In the genomic region with DNA sequence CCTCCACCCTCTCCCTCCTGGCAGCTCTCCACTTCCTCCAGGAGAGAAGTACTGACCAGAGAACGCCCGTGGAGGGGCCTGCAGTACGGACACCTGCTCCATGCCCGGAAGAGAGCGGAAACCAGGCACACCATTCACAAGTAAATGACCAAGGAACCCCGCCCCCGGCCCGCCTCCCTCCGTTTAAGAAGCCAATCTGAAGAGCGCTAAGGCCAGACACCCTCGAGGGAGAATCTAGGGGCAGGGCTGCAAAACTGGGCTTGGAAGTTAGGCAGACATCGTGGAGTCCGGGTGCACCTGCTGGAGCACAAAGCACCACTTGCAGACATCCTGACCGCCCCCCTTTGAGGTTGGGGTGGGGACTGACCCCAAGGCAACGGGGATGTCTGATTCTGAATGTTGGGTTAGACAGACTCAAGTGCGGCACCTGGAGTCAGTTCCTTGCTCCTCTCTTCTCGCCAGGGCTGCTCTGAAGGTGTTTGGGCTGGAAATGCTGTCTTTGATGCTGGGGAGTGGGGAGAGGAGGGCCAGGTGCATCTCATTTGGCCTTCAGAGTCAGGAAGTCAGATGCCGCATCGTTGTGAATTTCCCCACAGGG, we compare ENCODE assay signal across 1 cellular context.
TF ChIP-seq lines count a peak whose summit lies in the region.

No MANE protein-coding gene starts in this region.

TF ChIP-seq in K562, 482 proteins besides CTCF, POLR2A, EP300 and RAD21 (continued from another document):
- TF ChIP-seq, protein P1, sequence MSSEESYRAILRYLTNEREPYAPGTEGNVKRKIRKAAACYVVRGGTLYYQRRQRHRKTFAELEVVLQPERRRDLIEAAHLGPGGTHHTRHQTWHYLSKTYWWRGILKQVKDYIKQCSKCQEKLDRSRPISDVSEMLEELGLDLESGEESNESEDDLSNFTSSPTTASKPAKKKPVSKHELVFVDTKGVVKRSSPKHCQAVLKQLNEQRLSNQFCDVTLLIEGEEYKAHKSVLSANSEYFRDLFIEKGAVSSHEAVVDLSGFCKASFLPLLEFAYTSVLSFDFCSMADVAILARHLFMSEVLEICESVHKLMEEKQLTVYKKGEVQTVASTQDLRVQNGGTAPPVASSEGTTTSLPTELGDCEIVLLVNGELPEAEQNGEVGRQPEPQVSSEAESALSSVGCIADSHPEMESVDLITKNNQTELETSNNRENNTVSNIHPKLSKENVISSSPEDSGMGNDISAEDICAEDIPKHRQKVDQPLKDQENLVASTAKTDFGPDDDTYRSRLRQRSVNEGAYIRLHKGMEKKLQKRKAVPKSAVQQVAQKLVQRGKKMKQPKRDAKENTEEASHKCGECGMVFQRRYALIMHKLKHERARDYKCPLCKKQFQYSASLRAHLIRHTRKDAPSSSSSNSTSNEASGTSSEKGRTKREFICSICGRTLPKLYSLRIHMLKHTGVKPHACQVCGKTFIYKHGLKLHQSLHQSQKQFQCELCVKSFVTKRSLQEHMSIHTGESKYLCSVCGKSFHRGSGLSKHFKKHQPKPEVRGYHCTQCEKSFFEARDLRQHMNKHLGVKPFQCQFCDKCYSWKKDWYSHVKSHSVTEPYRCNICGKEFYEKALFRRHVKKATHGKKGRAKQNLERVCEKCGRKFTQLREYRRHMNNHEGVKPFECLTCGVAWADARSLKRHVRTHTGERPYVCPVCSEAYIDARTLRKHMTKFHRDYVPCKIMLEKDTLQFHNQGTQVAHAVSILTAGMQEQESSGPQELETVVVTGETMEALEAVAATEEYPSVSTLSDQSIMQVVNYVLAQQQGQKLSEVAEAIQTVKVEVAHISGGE (CRISPR knock-in tag; IDR thresholded peaks at IDR 0.05), result no peak
- TF ChIP-seq RBM17 (IDR thresholded peaks at IDR 0.05; ENCODE audit: borderline replicate concordance, low read depth, low read length), result no peak
- no peak for TF ChIP-seq ZNF224 (CRISPR knock-in tag; IDR thresholded peaks at IDR 0.05)
- no peak for TF ChIP-seq SPI1 (IDR thresholded peaks at IDR 0.05; ENCODE audit: borderline replicate concordance, low read depth, low read length)
- peak in 1 of 2 experiments; percentile 54; a peak in 1 of 4 replicates for TF ChIP-seq FOXK2 (conservative IDR thresholded peaks at IDR 0.05 in 1 of 2, IDR thresholded peaks at IDR 0.05 in 1 of 2; ENCODE audit: low read depth in 2 of 2)
- no peak for TF ChIP-seq ZNF347 (CRISPR knock-in tag; IDR thresholded peaks at IDR 0.05; ENCODE audit: low read depth)
- TF ChIP-seq, protein P2, sequence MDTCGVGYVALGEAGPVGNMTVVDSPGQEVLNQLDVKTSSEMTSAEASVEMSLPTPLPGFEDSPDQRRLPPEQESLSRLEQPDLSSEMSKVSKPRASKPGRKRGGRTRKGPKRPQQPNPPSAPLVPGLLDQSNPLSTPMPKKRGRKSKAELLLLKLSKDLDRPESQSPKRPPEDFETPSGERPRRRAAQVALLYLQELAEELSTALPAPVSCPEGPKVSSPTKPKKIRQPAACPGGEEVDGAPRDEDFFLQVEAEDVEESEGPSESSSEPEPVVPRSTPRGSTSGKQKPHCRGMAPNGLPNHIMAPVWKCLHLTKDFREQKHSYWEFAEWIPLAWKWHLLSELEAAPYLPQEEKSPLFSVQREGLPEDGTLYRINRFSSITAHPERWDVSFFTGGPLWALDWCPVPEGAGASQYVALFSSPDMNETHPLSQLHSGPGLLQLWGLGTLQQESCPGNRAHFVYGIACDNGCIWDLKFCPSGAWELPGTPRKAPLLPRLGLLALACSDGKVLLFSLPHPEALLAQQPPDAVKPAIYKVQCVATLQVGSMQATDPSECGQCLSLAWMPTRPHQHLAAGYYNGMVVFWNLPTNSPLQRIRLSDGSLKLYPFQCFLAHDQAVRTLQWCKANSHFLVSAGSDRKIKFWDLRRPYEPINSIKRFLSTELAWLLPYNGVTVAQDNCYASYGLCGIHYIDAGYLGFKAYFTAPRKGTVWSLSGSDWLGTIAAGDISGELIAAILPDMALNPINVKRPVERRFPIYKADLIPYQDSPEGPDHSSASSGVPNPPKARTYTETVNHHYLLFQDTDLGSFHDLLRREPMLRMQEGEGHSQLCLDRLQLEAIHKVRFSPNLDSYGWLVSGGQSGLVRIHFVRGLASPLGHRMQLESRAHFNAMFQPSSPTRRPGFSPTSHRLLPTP (IDR thresholded peaks at IDR 0.05; ENCODE audit: borderline replicate concordance, extremely low read depth, insufficient read length), result no peak
- TF ChIP-seq HDAC1 (IDR thresholded peaks at IDR 0.05), result peak in 1 of 2 experiments; percentile 37; a peak in 1 of 4 replicates
- TF ChIP-seq ZNF239 (CRISPR knock-in tag; IDR thresholded peaks at IDR 0.05), result no peak
- TF ChIP-seq, protein P3, sequence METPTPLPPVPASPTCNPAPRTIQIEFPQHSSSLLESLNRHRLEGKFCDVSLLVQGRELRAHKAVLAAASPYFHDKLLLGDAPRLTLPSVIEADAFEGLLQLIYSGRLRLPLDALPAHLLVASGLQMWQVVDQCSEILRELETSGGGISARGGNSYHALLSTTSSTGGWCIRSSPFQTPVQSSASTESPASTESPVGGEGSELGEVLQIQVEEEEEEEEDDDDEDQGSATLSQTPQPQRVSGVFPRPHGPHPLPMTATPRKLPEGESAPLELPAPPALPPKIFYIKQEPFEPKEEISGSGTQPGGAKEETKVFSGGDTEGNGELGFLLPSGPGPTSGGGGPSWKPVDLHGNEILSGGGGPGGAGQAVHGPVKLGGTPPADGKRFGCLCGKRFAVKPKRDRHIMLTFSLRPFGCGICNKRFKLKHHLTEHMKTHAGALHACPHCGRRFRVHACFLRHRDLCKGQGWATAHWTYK (CRISPR knock-in tag; IDR thresholded peaks at IDR 0.05), result no peak
- TF ChIP-seq, protein P4, sequence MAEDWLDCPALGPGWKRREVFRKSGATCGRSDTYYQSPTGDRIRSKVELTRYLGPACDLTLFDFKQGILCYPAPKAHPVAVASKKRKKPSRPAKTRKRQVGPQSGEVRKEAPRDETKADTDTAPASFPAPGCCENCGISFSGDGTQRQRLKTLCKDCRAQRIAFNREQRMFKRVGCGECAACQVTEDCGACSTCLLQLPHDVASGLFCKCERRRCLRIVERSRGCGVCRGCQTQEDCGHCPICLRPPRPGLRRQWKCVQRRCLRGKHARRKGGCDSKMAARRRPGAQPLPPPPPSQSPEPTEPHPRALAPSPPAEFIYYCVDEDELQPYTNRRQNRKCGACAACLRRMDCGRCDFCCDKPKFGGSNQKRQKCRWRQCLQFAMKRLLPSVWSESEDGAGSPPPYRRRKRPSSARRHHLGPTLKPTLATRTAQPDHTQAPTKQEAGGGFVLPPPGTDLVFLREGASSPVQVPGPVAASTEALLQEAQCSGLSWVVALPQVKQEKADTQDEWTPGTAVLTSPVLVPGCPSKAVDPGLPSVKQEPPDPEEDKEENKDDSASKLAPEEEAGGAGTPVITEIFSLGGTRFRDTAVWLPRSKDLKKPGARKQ (CRISPR knock-in tag; IDR thresholded peaks at IDR 0.05), result no peak
- TF ChIP-seq, protein P5, sequence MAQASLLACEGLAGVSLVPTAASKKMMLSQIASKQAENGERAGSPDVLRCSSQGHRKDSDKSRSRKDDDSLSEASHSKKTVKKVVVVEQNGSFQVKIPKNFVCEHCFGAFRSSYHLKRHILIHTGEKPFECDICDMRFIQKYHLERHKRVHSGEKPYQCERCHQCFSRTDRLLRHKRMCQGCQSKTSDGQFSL (CRISPR knock-in tag; IDR thresholded peaks at IDR 0.05), result no peak
- TF ChIP-seq, protein P5 (tag; IDR thresholded peaks at IDR 0.05), result no peak
- TF ChIP-seq PCBP1 (IDR thresholded peaks at IDR 0.05; ENCODE audit: low read depth, low read length, poor library complexity, severe bottlenecking), result no peak
- TF ChIP-seq, protein P6, sequence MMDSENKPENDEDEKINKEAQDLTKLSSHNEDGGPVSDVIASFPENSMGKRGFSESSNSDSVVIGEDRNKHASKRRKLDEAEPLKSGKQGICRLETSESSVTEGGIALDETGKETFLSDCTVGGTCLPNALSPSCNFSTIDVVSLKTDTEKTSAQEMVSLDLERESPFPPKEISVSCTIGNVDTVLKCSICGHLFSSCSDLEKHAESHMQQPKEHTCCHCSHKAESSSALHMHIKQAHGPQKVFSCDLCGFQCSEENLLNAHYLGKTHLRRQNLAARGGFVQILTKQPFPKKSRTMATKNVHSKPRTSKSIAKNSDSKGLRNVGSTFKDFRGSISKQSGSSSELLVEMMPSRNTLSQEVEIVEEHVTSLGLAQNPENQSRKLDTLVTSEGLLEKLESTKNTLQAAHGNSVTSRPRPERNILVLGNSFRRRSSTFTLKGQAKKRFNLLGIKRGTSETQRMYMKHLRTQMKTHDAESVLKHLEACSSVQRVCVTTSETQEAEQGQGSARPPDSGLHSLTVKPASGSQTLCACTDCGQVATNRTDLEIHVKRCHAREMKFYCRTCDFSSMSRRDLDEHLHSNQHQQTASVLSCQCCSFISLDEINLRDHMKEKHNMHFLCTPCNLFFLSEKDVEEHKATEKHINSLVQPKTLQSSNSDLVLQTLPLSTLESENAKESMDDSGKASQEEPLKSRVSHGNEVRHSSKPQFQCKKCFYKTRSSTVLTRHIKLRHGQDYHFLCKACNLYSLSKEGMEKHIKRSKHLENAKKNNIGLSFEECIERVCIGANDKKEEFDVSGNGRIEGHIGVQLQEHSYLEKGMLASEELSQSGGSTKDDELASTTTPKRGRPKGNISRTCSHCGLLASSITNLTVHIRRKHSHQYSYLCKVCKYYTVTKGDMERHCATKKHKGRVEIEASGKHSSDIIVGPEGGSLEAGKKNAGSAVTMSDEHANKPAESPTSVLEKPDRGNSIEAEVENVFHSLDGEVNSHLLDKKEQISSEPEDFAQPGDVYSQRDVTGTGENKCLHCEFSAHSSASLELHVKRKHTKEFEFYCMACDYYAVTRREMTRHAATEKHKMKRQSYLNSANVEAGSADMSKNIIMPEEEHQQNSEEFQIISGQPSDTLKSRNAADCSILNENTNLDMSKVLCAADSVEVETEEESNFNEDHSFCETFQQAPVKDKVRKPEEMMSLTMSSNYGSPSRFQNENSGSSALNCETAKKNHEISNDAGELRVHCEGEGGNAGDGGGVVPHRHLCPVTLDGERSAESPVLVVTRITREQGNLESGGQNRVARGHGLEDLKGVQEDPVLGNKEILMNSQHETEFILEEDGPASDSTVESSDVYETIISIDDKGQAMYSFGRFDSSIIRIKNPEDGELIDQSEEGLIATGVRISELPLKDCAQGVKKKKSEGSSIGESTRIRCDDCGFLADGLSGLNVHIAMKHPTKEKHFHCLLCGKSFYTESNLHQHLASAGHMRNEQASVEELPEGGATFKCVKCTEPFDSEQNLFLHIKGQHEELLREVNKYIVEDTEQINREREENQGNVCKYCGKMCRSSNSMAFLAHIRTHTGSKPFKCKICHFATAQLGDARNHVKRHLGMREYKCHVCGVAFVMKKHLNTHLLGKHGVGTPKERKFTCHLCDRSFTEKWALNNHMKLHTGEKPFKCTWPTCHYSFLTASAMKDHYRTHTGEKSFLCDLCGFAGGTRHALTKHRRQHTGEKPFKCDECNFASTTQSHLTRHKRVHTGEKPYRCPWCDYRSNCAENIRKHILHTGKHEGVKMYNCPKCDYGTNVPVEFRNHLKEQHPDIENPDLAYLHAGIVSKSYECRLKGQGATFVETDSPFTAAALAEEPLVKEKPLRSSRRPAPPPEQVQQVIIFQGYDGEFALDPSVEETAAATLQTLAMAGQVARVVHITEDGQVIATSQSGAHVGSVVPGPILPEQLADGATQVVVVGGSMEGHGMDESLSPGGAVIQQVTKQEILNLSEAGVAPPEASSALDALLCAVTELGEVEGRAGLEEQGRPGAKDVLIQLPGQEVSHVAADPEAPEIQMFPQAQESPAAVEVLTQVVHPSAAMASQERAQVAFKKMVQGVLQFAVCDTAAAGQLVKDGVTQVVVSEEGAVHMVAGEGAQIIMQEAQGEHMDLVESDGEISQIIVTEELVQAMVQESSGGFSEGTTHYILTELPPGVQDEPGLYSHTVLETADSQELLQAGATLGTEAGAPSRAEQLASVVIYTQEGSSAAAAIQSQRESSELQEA (IDR thresholded peaks at IDR 0.05; ENCODE audit: low read depth), result no peak
- TF ChIP-seq EP400 (IDR thresholded peaks at IDR 0.05), result peak; percentile 1
- TF ChIP-seq, protein P7, sequence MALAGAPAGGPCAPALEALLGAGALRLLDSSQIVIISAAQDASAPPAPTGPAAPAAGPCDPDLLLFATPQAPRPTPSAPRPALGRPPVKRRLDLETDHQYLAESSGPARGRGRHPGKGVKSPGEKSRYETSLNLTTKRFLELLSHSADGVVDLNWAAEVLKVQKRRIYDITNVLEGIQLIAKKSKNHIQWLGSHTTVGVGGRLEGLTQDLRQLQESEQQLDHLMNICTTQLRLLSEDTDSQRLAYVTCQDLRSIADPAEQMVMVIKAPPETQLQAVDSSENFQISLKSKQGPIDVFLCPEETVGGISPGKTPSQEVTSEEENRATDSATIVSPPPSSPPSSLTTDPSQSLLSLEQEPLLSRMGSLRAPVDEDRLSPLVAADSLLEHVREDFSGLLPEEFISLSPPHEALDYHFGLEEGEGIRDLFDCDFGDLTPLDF (CRISPR knock-in tag; IDR thresholded peaks at IDR 0.05), result no peak
- peak; percentile 6 for TF ChIP-seq TBP (optimal IDR thresholded peaks at IDR 0.05; ENCODE audit: low read depth, low read length)
- no peak for TF ChIP-seq SMAD2 (IDR thresholded peaks at IDR 0.05; ENCODE audit: low read depth, low read length)
